In genomic region chr16:20637247-20637646, GRCh38 we compare ENCODE assay signal across 13 cellular contexts.
DNase-seq lines count a peak whose midpoint lies in the region; ATAC-seq and TF ChIP-seq lines count a peak whose summit lies in the region.
"Had no signal": no experiment of that assay in that cellular context is flagged by ENCODE, and none has a peak within 500 bp of the region (broad histone marks: within the 10 kb centered on the region; RNA-seq: fewer than 3 reads in every experiment).

No MANE protein-coding gene starts in this region.

- H3K4me1 ChIP-seq in HCT116 (ENCODE audit: control insufficient read depth in 1 of 2, insufficient read depth in 2 of 2, low read length in 2 of 2) (no peaks in the 10 kb centered on the region), endodermal cell (ENCODE audit: control insufficient read depth, insufficient read depth, low read length) (no peaks in the 10 kb centered on the region), vagina (no peaks in the 10 kb centered on the region)

- BruUV-seq in HCT116 (replicated peaks; lab: Mats Ljungman, UMichigan), result no TSS peak

- no peaks in the 10 kb centered on the region for H3K79me2 ChIP-seq in HCT116 (ENCODE audit: insufficient read depth, low read length)

- DNase-seq in activated CD4-positive, alpha-beta T cell treated with anti-CD3 and anti-CD28 coated beads, Interleukin-2, amount 10 ng/mL, durations not matched to agents 7 days and 5 days, result no peak
- DNase-seq in activated CD4-positive, alpha-beta T cell treated with anti-CD3 and anti-CD28 coated beads for 4 hours, result no peak
- DNase-seq in HCT116 (ENCODE audit: low read depth, low spot score) (no peak), endodermal cell (no peak), vagina (ENCODE audit: extremely low spot score in 2 of 2) (no peak), NCI-H524 treated with DMSO at 0.1 percent for 48 hours (lab: John Stamatoyannopoulos, UW) (no peak)
- no peak for DNase-seq in activated CD8-positive, alpha-beta memory T cell treated with anti-CD3 and anti-CD28 coated beads, Interleukin-2, amount 50 U/mL, for 48 hours
- DNase-seq: CD4-positive, CD25-positive, alpha-beta regulatory T cell; DMS53 had no signal

- H3K27me3 ChIP-seq in HCT116 (ENCODE audit: insufficient read depth, low read length) (peaks cover 7% of the 10 kb centered on the region), endodermal cell (ENCODE audit: control insufficient read depth, insufficient read depth, low read length, poor library complexity, severe bottlenecking) (no peaks in the 10 kb centered on the region), vagina (no peaks in the 10 kb centered on the region)

- no peaks in the 10 kb centered on the region for H3K9me3 Mint-ChIP-seq in activated CD4-positive, alpha-beta T cell treated with anti-CD3 and anti-CD28 coated beads, Interleukin-2, amount 10 ng/mL, durations not matched to agents 7 days and 5 days
- H3K9me3 Mint-ChIP-seq in endodermal cell, result no peaks in the 10 kb centered on the region

- H3K36me3 Mint-ChIP-seq in activated CD4-positive, alpha-beta T cell treated with anti-CD3 and anti-CD28 coated beads, Interleukin-2, amount 10 ng/mL, durations not matched to agents 7 days and 5 days (ENCODE audit: low read depth), result no peaks in the 10 kb centered on the region
- H3K36me3 Mint-ChIP-seq in endodermal cell (ENCODE audit: low read depth), result no peaks in the 10 kb centered on the region
- H3K36me3 Mint-ChIP-seq: CD4-positive, CD25-positive, alpha-beta regulatory T cell; IgD-negative memory B cell had no signal

- H3K9me2 ChIP-seq in HCT116 (ENCODE audit: insufficient read depth), result no peaks in the 10 kb centered on the region

- intact Hi-C loops in HCT116 (cut with micrococcal nuclease) (no loop called here), vagina (cut with DNase I) (no loop called here)

- no peak overlapping the region for H2AFZ ChIP-seq in HCT116 (ENCODE audit: low read depth, low read length, poor library complexity, severe bottlenecking)

- TF ChIP-seq CTCF in HCT116 (IDR thresholded peaks at IDR 0.05 in 2 of 3, conservative IDR thresholded peaks at IDR 0.05 in 1 of 3; ENCODE audit: borderline replicate concordance in 1 of 3, insufficient read depth in 1 of 3, low read depth in 2 of 3, low read length in 2 of 3), result no peak
- peak; percentile 35 for TF ChIP-seq CTCF in endodermal cell (conservative IDR thresholded peaks at IDR 0.05)
- no peak for TF ChIP-seq CTCF in vagina (IDR thresholded peaks at IDR 0.05)

- H3K4me3 Mint-ChIP-seq in activated CD4-positive, alpha-beta T cell treated with anti-CD3 and anti-CD28 coated beads, Interleukin-2, amount 10 ng/mL, durations not matched to agents 7 days and 5 days, result no peak overlapping the region
- no peak overlapping the region for H3K4me3 Mint-ChIP-seq in endodermal cell
- H3K4me3 Mint-ChIP-seq: CD4-positive, CD25-positive, alpha-beta regulatory T cell; IgD-negative memory B cell had no signal

- RAD21 ChIA-PET in HCT116 (lab: Charles Lee; ENCODE audit: low non-redundant PET in 1 of 2, low total read pairs in 2 of 2, uncharacterized antibody in 2 of 2, unreplicated experiment in 2 of 2), result no interaction called here

- H3K27ac ChIP-seq in HCT116 (ENCODE audit: low read depth, low read length) (no peak overlapping the region), endodermal cell (ENCODE audit: low read depth, low read length) (no peak overlapping the region), vagina (no peak overlapping the region)
- H3K27ac ChIP-seq: 22Rv1, KMS-11 had no signal

- no peak for ATAC-seq in HCT116
- ATAC-seq: GM12878 had no signal

- POLR2A ChIA-PET in activated CD4-positive, alpha-beta T cell treated with anti-CD3 and anti-CD28 coated beads, Interleukin-2, amount 10 ng/mL, durations not matched to agents 7 days and 5 days (lab: Charles Lee), result no interaction called here
- POLR2A ChIA-PET in HCT116 (lab: Charles Lee), result no interaction called here

- H3K27ac Mint-ChIP-seq in activated CD4-positive, alpha-beta T cell treated with anti-CD3 and anti-CD28 coated beads, Interleukin-2, amount 10 ng/mL, durations not matched to agents 7 days and 5 days, result peak overlapping the region; percentile 57
- H3K27ac Mint-ChIP-seq in endodermal cell, result no peak overlapping the region
- H3K27ac Mint-ChIP-seq: CD4-positive, CD25-positive, alpha-beta regulatory T cell had no signal

- TF ChIP-seq POLR2A in HCT116 (IDR thresholded peaks at IDR 0.05; ENCODE audit: borderline replicate concordance, extremely low read depth, insufficient read depth, insufficient read length), result no peak
- no peak for TF ChIP-seq POLR2A in vagina (IDR thresholded peaks at IDR 0.05)

- H3K9ac ChIP-seq in HCT116 (ENCODE audit: low read length) (no peak overlapping the region), endodermal cell (ENCODE audit: extremely low read depth, low read length, poor library complexity, severe bottlenecking) (no peak overlapping the region)
- H3K9ac ChIP-seq: KMS-11 had no signal

- no peaks in the 10 kb centered on the region for H3K36me3 ChIP-seq in HCT116 (ENCODE audit: control insufficient read depth in 1 of 2, insufficient read depth in 2 of 2, low read length in 2 of 2)
- H3K36me3 ChIP-seq in endodermal cell (ENCODE audit: control insufficient read depth, insufficient read depth, low read length), result no peaks in the 10 kb centered on the region
- H3K36me3 ChIP-seq in vagina, result no peaks in the 10 kb centered on the region

- H3K4me1 Mint-ChIP-seq in activated CD4-positive, alpha-beta T cell treated with anti-CD3 and anti-CD28 coated beads, Interleukin-2, amount 10 ng/mL, durations not matched to agents 7 days and 5 days, result no peaks in the 10 kb centered on the region
- no peaks in the 10 kb centered on the region for H3K4me1 Mint-ChIP-seq in endodermal cell
- H3K4me1 Mint-ChIP-seq: CD4-positive, CD25-positive, alpha-beta regulatory T cell; IgD-negative memory B cell had no signal

- TF ChIP-seq RAD21 in HCT116 (IDR thresholded peaks at IDR 0.05; ENCODE audit: low read depth), result 0 out of 2 replicates have a peak, but pooled peaks have one; percentile 3

- H3K9me3 ChIP-seq in HCT116 (ENCODE audit: control insufficient read depth in 1 of 2, insufficient read depth in 1 of 2, low read depth in 1 of 2, low read length in 2 of 2), result no peaks in the 10 kb centered on the region
- H3K9me3 ChIP-seq in endodermal cell (ENCODE audit: control insufficient read depth, low read length), result no peaks in the 10 kb centered on the region
- H3K9me3 ChIP-seq in vagina, result no peaks in the 10 kb centered on the region

- peaks cover 3% of the 10 kb centered on the region for H3K27me3 Mint-ChIP-seq in activated CD4-positive, alpha-beta T cell treated with anti-CD3 and anti-CD28 coated beads, Interleukin-2, amount 10 ng/mL, durations not matched to agents 7 days and 5 days
- no peaks in the 10 kb centered on the region for H3K27me3 Mint-ChIP-seq in endodermal cell (ENCODE audit: insufficient read depth)
- H3K27me3 Mint-ChIP-seq: IgD-negative memory B cell had no signal

- H3K4me2 ChIP-seq in HCT116 (ENCODE audit: low read length), result no peak overlapping the region
- H3K4me2 ChIP-seq: KMS-11 had no signal

- WGBS in endodermal cell (ENCODE audit: insufficient coverage in 1 of 2, insufficient read length in 1 of 2), 2 experiments, result 86 to 94% methylated on average over 5 to 6 of the region's 6 CpGs

- H4K20me1 ChIP-seq in HCT116 (ENCODE audit: insufficient read depth), result no peaks in the 10 kb centered on the region

- CTCF ChIA-PET in activated CD4-positive, alpha-beta T cell treated with anti-CD3 and anti-CD28 coated beads, Interleukin-2, amount 10 ng/mL, durations not matched to agents 7 days and 5 days (lab: Charles Lee), result no interaction called here
- CTCF ChIA-PET in HCT116 (lab: Charles Lee), result no interaction called here

- no peak overlapping the region for H3K4me3 ChIP-seq in HCT116 (replicated peaks in 1 of 2; ENCODE audit: low read depth in 1 of 2, low read length in 2 of 2)
- H3K4me3 ChIP-seq in endodermal cell (ENCODE audit: low read length), result no peak overlapping the region
- H3K4me3 ChIP-seq in vagina, result no peak overlapping the region
- H3K4me3 ChIP-seq: GM12878 had no signal

TF ChIP-seq in HCT116, 20 proteins besides CTCF, POLR2A, EP300 and RAD21:
- no peak for TF ChIP-seq REST (IDR thresholded peaks at IDR 0.05; ENCODE audit: low read depth)
